In the genomic region with DNA sequence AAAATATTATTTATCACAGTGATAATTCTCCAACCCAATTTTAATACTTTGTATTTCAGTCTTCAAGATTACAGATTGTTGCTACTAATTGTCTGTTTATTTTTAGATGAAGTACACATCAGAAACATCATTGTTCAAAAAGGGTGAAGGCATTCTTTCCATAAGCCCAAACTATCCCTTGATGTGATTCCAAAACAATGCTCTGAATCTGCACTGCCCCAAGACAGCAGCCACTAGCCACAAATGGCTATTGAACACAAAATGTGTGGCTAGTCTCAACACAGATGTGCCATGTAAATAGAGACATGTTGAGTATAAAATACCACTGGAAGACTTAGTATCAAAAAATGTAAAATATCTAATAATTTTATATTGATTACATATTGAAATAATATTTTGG, we compare ENCODE assay signal across 28 cellular contexts.
"Had no signal": no experiment of that assay in that cellular context is flagged by ENCODE, and none has a peak within 500 bp of the region (broad histone marks: within the 10 kb centered on the region; RNA-seq: fewer than 3 reads in every experiment).

No MANE protein-coding gene starts in this region.

- H3K4me3 ChIP-seq: coronary artery, dorsolateral prefrontal cortex, esophagus squamous epithelium, gastroesophageal sphincter, heart left ventricle, hepatocyte, lower lobe of right lung, mucosa of descending colon had no signal

- H3K79me2 ChIP-seq: hepatocyte had no signal

- H3K27me3 ChIP-seq: dorsolateral prefrontal cortex, esophagus squamous epithelium, gastroesophageal sphincter, heart left ventricle, hepatocyte had no signal

- H3K27ac ChIP-seq: coronary artery, dorsolateral prefrontal cortex, epithelial cell of prostate, esophagus squamous epithelium, gastroesophageal sphincter, heart left ventricle, hepatocyte, lower lobe of right lung had no signal

- H3K4me2 ChIP-seq: hepatocyte had no signal

- H3K36me3 ChIP-seq: lower lobe of right lung had no signal

- H3K4me1 ChIP-seq: esophagus squamous epithelium, gastroesophageal sphincter, heart left ventricle, lower lobe of right lung had no signal

- DNase-seq: dermis blood vessel endothelial cell; dorsolateral prefrontal cortex; effector CD4-positive, alpha-beta T cell; effector memory CD4-positive, alpha-beta T cell; erythroblast; esophagus squamous epithelium; foreskin fibroblast; foreskin melanocyte; heart left ventricle; hypothalamus; immature natural killer cell; islet precursor cell; kidney; kidney glomerular epithelial cell; left colon; left ventricle myocardium superior; lower lobe of right lung; mesenchymal stem cell; mucosa of descending colon; naive B cell; naive thymus-derived CD8-positive, alpha-beta T cell had no signal

- H2AFZ ChIP-seq: hepatocyte had no signal

- H3K9me3 ChIP-seq: esophagus squamous epithelium, gastroesophageal sphincter, heart left ventricle, lower lobe of right lung, mucosa of descending colon had no signal

- FAIRE-seq: colon had no signal

- ATAC-seq: esophagus mucosa; gastroesophageal sphincter; heart left ventricle; left colon; left lobe of liver; left ventricle myocardium superior; lower lobe of right lung; mucosa of descending colon; naive thymus-derived CD8-positive, alpha-beta T cell had no signal
